ENCODE assay signal across 20 cellular contexts in genomic region chr11:117825538-117826359, GRCh38. TPM values are rescaled to one million over a fixed set of nuclear protein-coding genes. Genes with fewer than 3 reads are reported as not detected.
DNase-seq lines count a peak whose midpoint lies in the region; ATAC-seq, FAIRE-seq and TF ChIP-seq lines count a peak whose summit lies in the region.
"Had no signal": no experiment of that assay in that cellular context is flagged by ENCODE, and none has a peak within 500 bp of the region (broad histone marks: within the 10 kb centered on the region; RNA-seq: fewer than 3 reads in every experiment).

No MANE protein-coding gene starts in this region.

- peak overlapping the region; percentile 57 for H4K91ac ChIP-seq in H1 (replicated peaks; ENCODE audit: insufficient read length, low read length)

- no peak overlapping the region for H3K4me2 ChIP-seq in H1 (ENCODE audit: insufficient read depth in 1 of 2, low read depth in 2 of 2, low read length in 2 of 2)
- H3K4me2 ChIP-seq: PC-9 had no signal

- intact Hi-C loops in spleen (cut with DNase I; ENCODE audit: low total_unique reads): no loop called here
- intact Hi-C loops in MCF 10A (cut with micrococcal nuclease): no loop called here

- H3K27me3 Mint-ChIP-seq in MCF 10A (ENCODE audit: insufficient read depth, unreplicated experiment): peaks cover 9% of the 10 kb centered on the region

- H3K9me3 Mint-ChIP-seq in MCF 10A (ENCODE audit: unreplicated experiment): no peaks in the 10 kb centered on the region
- H3K9me3 Mint-ChIP-seq: activated naive CD4-positive, alpha-beta T cell treated with anti-CD3 and anti-CD28 coated beads, Interleukin-2, amount 10 ng/mL, durations not matched to agents 7 days and 5 days had no signal

- no peak overlapping the region for H3K56ac ChIP-seq in H1 (replicated peaks; ENCODE audit: insufficient read length, low read depth, low read length)

- peaks cover 12% of the 10 kb centered on the region for H3K4me1 Mint-ChIP-seq in MCF 10A (ENCODE audit: insufficient read depth, unreplicated experiment)

- no peak overlapping the region for H3K4me3 ChIP-seq in H7 (ENCODE audit: insufficient read depth, low read depth, low read length)
- no peak overlapping the region for H3K4me3 ChIP-seq in H1 (ENCODE audit: extremely low read depth in 1 of 4, insufficient read depth in 2 of 4, low read depth in 3 of 4, low read length in 4 of 4)
- H3K4me3 ChIP-seq in spleen: no peak overlapping the region
- H3K4me3 ChIP-seq: PC-9 had no signal

- H3K4me3 Mint-ChIP-seq in MCF 10A (ENCODE audit: unreplicated experiment): no peak overlapping the region
- H3K4me3 Mint-ChIP-seq: activated naive CD4-positive, alpha-beta T cell treated with anti-CD3 and anti-CD28 coated beads, Interleukin-2, amount 10 ng/mL, durations not matched to agents 7 days and 5 days had no signal

- H3K79me2 ChIP-seq in H1 (ENCODE audit: control insufficient read depth in 1 of 2, insufficient read depth in 2 of 2, low read length in 2 of 2): no peaks in the 10 kb centered on the region

- 83% methylated on average over 14 of the region's 14 CpGs; no CpG with 5 or more reads in 1 of the 2 experiments for WGBS in H1 (ENCODE audit: extremely low coverage in 1 of 2, insufficient coverage in 1 of 2, insufficient read length in 1 of 2, insufficient replicate concordance in 2 of 2, low coverage in 1 of 2, low lambda C conversion rate in 2 of 2, missing lambda C conversion rate in 1 of 2), 2 experiments
- 75 to 86% (median 81%) methylated on average over 14 of the region's 14 CpGs for WGBS in spleen, 5 donors

- no peaks in the 10 kb centered on the region for H3K23me2 ChIP-seq in H1 (ENCODE audit: low read depth, low read length)

- H3K9ac ChIP-seq in H1 (replicated peaks in 1 of 4; ENCODE audit: extremely low read depth in 1 of 4, low read depth in 3 of 4, low read length in 3 of 4): no peak overlapping the region

- no peak overlapping the region; the same call in 1 of the 2 replicates for H4K8ac ChIP-seq in H1 (ENCODE audit: extremely low read depth, insufficient read depth, low read length)

- peak overlapping the region; percentile 88 for H2BK15ac ChIP-seq in H1 (ENCODE audit: low read length)

- no peak overlapping the region for H3K18ac ChIP-seq in H1 (ENCODE audit: extremely low read depth, low read length)

- H3K4ac ChIP-seq in H1 (replicated peaks; ENCODE audit: insufficient read length, low read depth, low read length): peak overlapping the region; percentile 79

- H3K4me1 ChIP-seq in H1 (replicated peaks in 1 of 4; ENCODE audit: control insufficient read depth in 3 of 4, insufficient read depth in 4 of 4, low read length in 3 of 4) (peaks cover 0 to 21% (median 15%) of the 10 kb centered on the region in 4 experiments; a peak in 6 of 7 replicates), spleen (peaks cover 45 to 77% (median 69%) of the 10 kb centered on the region in 6 donors)

- no peak overlapping the region for H2AFZ ChIP-seq in H1 (ENCODE audit: low read length)
- H2AFZ ChIP-seq: PC-9 had no signal

- no peak overlapping the region for H4K5ac ChIP-seq in H1 (ENCODE audit: insufficient read length, low read depth, low read length)

- no peak for TF ChIP-seq RAD21 in H1 (IDR thresholded peaks at IDR 0.05 in 1 of 2, conservative IDR thresholded peaks at IDR 0.05 in 1 of 2; ENCODE audit: low read depth in 2 of 2, low read length in 2 of 2)

- H3K23ac ChIP-seq in H1 (ENCODE audit: insufficient read length): no peak overlapping the region

- H2AK5ac ChIP-seq in H1 (ENCODE audit: low read depth, low read length): no peak overlapping the region

- H3K36me3 ChIP-seq in H7 (replicated peaks; ENCODE audit: control insufficient read depth, insufficient read depth, low read length) (no peaks in the 10 kb centered on the region), H1 (ENCODE audit: control insufficient read depth in 2 of 4, insufficient read depth in 4 of 4, low read length in 3 of 4) (no peaks in the 10 kb centered on the region), spleen (no peaks in the 10 kb centered on the region)

- peak overlapping the region; percentile 64; the same call in 1 of the 2 replicates for H2BK12ac ChIP-seq in H1 (ENCODE audit: low read depth, low read length)

- DNase-seq in activated CD4-positive, CD25-positive, alpha-beta regulatory T cell treated with anti-CD3 and anti-CD28 coated beads, Interleukin-2, amount 50 U/mL, for 72 hours: peak; percentile 24
- DNase-seq in activated CD4-positive, CD25-positive, alpha-beta regulatory T cell (lab: John Stamatoyannopoulos, UW): no peak
- DNase-seq in H7 (peak; percentile 14), H1 (ENCODE audit: low read depth in 1 of 2, low spot score in 2 of 2) (no peak), spleen (peak; percentile 48), DMS53 (lab: John Stamatoyannopoulos, UW) (no peak), MCF 10A (ENCODE audit: unreplicated experiment) (no peak)
- DNase-seq: activated CD4-positive, alpha-beta T cell treated with anti-CD3 and anti-CD28 coated beads for 48 hours; activated naive CD4-positive, alpha-beta T cell treated with anti-CD3 and anti-CD28 coated beads, Interleukin-2, amount 10 ng/mL, durations not matched to agents 7 days and 5 days; central memory CD4-positive, alpha-beta T cell; KBM-7; NCI-H1417 treated with DMSO at 0.1 percent for 48 hours; NCI-H510A; PC-9; stimulated activated CD4-positive, alpha-beta T cell treated with anti-CD3 and anti-CD28 coated beads, Interleukin-2, amount 100 ng/mL, for 24 hours had no signal

- no peak overlapping the region for H3K14ac ChIP-seq in H1 (ENCODE audit: insufficient read length)

- no peak for TF ChIP-seq POLR2A in H1 (IDR thresholded peaks at IDR 0.05; ENCODE audit: control extremely low read depth in 1 of 2, low read depth in 2 of 2, low read length in 2 of 2)
- no peak for TF ChIP-seq POLR2A in spleen (IDR thresholded peaks at IDR 0.05)

- POLR2A ChIA-PET in H1 (lab: Charles Lee; ENCODE audit: partially characterized antibody) (no interaction called here), MCF 10A (lab: Yijun Ruan, JAX) (no interaction called here)

- H3K9me3 ChIP-seq in H1 (ENCODE audit: insufficient read depth in 2 of 2, low read depth in 1 of 2, low read length in 1 of 2) (no peaks in the 10 kb centered on the region), spleen (no peaks in the 10 kb centered on the region)

- H4K20me1 ChIP-seq in H1 (replicated peaks in 1 of 2; ENCODE audit: control insufficient read depth in 1 of 2, insufficient read depth in 2 of 2, low read length in 2 of 2): no peaks in the 10 kb centered on the region

- TF ChIP-seq EP300 in H1 (IDR thresholded peaks at IDR 0.05; ENCODE audit: borderline replicate concordance in 1 of 2, low read depth in 2 of 2, low read length in 2 of 2): no peak

- no TSS peak for BruUV-seq in MCF 10A (replicated peaks; lab: Mats Ljungman, UMichigan)

- 0 out of 2 replicates have a peak overlapping the region, but pooled peaks have one; percentile 72 for H2BK20ac ChIP-seq in H1 (ENCODE audit: low read length)

- H3K27ac Mint-ChIP-seq in MCF 10A (ENCODE audit: low read depth, unreplicated experiment): no peak overlapping the region
- H3K27ac Mint-ChIP-seq: activated naive CD4-positive, alpha-beta T cell treated with anti-CD3 and anti-CD28 coated beads, Interleukin-2, amount 10 ng/mL, durations not matched to agents 7 days and 5 days had no signal

- CTCF ChIA-PET in H1 (lab: Charles Lee; ENCODE audit: partially characterized antibody): interaction anchor here (1.2 to 11.9 kb wide), 10 partner anchors 8 to 228 kb away, joined by 3 to 91 read pairs (median 10); no protein-coding TSS in a partner anchor
- CTCF ChIA-PET in MCF 10A (lab: Yijun Ruan, JAX): interaction anchor here (0.7 to 2.8 kb wide), 5 partner anchors 10 to 121 kb away, joined by 3 to 12 read pairs (median 9); no protein-coding TSS in a partner anchor

- TF ChIP-seq CTCF in H1 (IDR thresholded peaks at IDR 0.05; ENCODE audit: control extremely low read depth in 1 of 3, insufficient read depth in 1 of 3, low read depth in 1 of 3, low read length in 3 of 3) (no peak), spleen (IDR thresholded peaks at IDR 0.05 in 8 of 11, conservative IDR thresholded peaks at IDR 0.05 in 3 of 11) (no peak), MCF 10A (IDR thresholded peaks at IDR 0.05; ENCODE audit: unreplicated experiment) (no peak)

- H2BK5ac ChIP-seq in H1 (ENCODE audit: low read depth, low read length): 0 out of 2 replicates have a peak overlapping the region, but pooled peaks have one; percentile 9

- no peaks in the 10 kb centered on the region for H3K79me1 ChIP-seq in H1 (ENCODE audit: low read depth, low read length)

- H3K27ac ChIP-seq in H1 (ENCODE audit: low read depth, low read length) (no peak overlapping the region), spleen (peak overlapping the region in 4 of 8 donors; percentile 80 to 92 (median 83))
- H3K27ac ChIP-seq: epithelial cell of prostate, PC-9 had no signal

- ATAC-seq in GM21737 (IDR thresholded peaks at IDR 0.05; ENCODE audit: unreplicated experiment): no peak

- no peak overlapping the region for H2BK120ac ChIP-seq in H1 (replicated peaks; ENCODE audit: low read depth, low read length)

- H3K27me3 ChIP-seq in H7 (ENCODE audit: control insufficient read depth, insufficient read depth, low read length): no peaks in the 10 kb centered on the region; the same call in 1 of the 2 replicates
- no peaks in the 10 kb centered on the region; a peak in 1 of 7 replicates for H3K27me3 ChIP-seq in H1 (replicated peaks in 1 of 4; ENCODE audit: control insufficient read depth in 3 of 4, extremely low read depth in 1 of 4, insufficient read depth in 3 of 4, low read length in 3 of 4)
- peaks cover 0 to 49% (median 0%) of the 10 kb centered on the region in 7 donors for H3K27me3 ChIP-seq in spleen (replicated peaks in 1 of 7)

- FAIRE-seq in H1 (lab: Jason Lieb, UNC): no peak
- FAIRE-seq: D721Med, H54 had no signal

- no peaks in the 10 kb centered on the region for H3K36me3 Mint-ChIP-seq in MCF 10A (ENCODE audit: insufficient read depth, unreplicated experiment)
- H3K36me3 Mint-ChIP-seq: activated naive CD4-positive, alpha-beta T cell treated with anti-CD3 and anti-CD28 coated beads, Interleukin-2, amount 10 ng/mL, durations not matched to agents 7 days and 5 days had no signal

RNA-seq across cellular contexts. Expression of gene FXYD2, which starts 1.2 kb away (rescaled TPM):
- total RNA-seq in H7 (2014; rRNA removed; shearing (Covaris generic)): 0.07 and 0.66 TPM in 2 replicates
- 0.99 and 1.1 TPM in 2 replicates for total RNA-seq in H1 (2021; fragmentation: NEBNext Ultra II Directional; extraction: Animal tissue kit (Norgen Biotek cat#: 25700))
- polyA plus RNA-seq in H1 (2011; rRNA removed) (0.89 and 1.6 TPM in 2 replicates), spleen (10 to 100 TPM in 1 of 3 donors, 1 to 10 TPM in 2; 8.3 to 18.4 (median 9.8) TPM)
- polyA plus RNA-seq in H1 (2011; cell fraction: cytosol; rRNA removed): 1.2 TPM
- polyA plus RNA-seq in H1 (2011; cell fraction: nucleus; rRNA removed): 3.1 TPM
- polyA plus RNA-seq in H1 (2012, experiment 1 of 2): 0.84 to 1.1 TPM (median 0.98 TPM) in 4 replicates
- 0.21 TPM for polyA plus RNA-seq in H1 (2012, experiment 2 of 2)
- polyA plus RNA-seq in H1 (2013, experiment 1 of 2): 2.0 TPM
- 1.2 TPM for polyA plus RNA-seq in H1 (2013, experiment 2 of 2)
- 0.95 and 1.7 TPM in 2 replicates for polyA minus RNA-seq in H1 (2011; rRNA and poly(A)+ RNA removed)
- polyA minus RNA-seq in H1 (2011; cell fraction: cytosol; rRNA and poly(A)+ RNA removed): 0.59 TPM
- 4.4 TPM for polyA minus RNA-seq in H1 (2011; cell fraction: nucleus; rRNA and poly(A)+ RNA removed)
- total RNA-seq in spleen (10 to 100 TPM in 2 of 7 donors, 1 to 10 TPM in 5; 4.7 to 20.0 (median 7.3) TPM), MCF 10A (2022) (not detected in 2 replicates)
- total RNA-seq: A172, PC-9 had no signal

RNA-seq across cellular contexts. Expression of gene DSCAML1, which starts 28.7 kb away (rescaled TPM):
- 0.33 and 0.59 TPM in 2 replicates for total RNA-seq in H7 (2014; rRNA removed; shearing (Covaris generic))
- total RNA-seq in H1 (2021; fragmentation: NEBNext Ultra II Directional; extraction: Animal tissue kit (Norgen Biotek cat#: 25700)): 0.19 and 0.27 TPM in 2 replicates
- polyA plus RNA-seq in H1 (2011; rRNA removed): 0.24 and 0.25 TPM in 2 replicates
- polyA plus RNA-seq in H1 (2011; cell fraction: cytosol; rRNA removed): 0.16 TPM
- polyA plus RNA-seq in H1 (2011; cell fraction: nucleus; rRNA removed): 0.39 TPM
- 0.08 to 0.35 TPM (median 0.18 TPM) in 4 replicates for polyA plus RNA-seq in H1 (2012, experiment 1 of 2)
- polyA plus RNA-seq in H1 (2012, experiment 2 of 2): 0.04 TPM
- 0.10 TPM for polyA plus RNA-seq in H1 (2013, experiment 1 of 2)
- 0.22 TPM for polyA plus RNA-seq in H1 (2013, experiment 2 of 2)
- polyA minus RNA-seq in H1 (2011; rRNA and poly(A)+ RNA removed): 0.10 and 0.54 TPM in 2 replicates
- polyA minus RNA-seq in H1 (2011; cell fraction: cytosol; rRNA and poly(A)+ RNA removed): not detected
- polyA minus RNA-seq in H1 (2011; cell fraction: nucleus; rRNA and poly(A)+ RNA removed): 3.2 TPM
- 10 to 100 TPM in 1 of 7 donors, 1 to 10 TPM in 5, under 1 TPM in 1; 0.54 to 10.7 (median 3.6) TPM for total RNA-seq in spleen
- polyA plus RNA-seq in spleen: under 1 TPM; 0.07 to 0.41 (median 0.35) TPM
- not detected in 2 replicates for total RNA-seq in MCF 10A (2022)
- total RNA-seq: A172, PC-9 had no signal

RNA-seq across cellular contexts. Expression of gene FXYD6, which starts 50.7 kb away (rescaled TPM):
- total RNA-seq in H7 (2014; rRNA removed; shearing (Covaris generic)): 17.8 and 32.8 TPM in 2 replicates
- 44.6 and 50.0 TPM in 2 replicates for total RNA-seq in H1 (2021; fragmentation: NEBNext Ultra II Directional; extraction: Animal tissue kit (Norgen Biotek cat#: 25700))
- polyA plus RNA-seq in H1 (2011; rRNA removed) (117 and 151 TPM in 2 replicates), spleen (10 to 100 TPM; 40.8 to 71.5 (median 51.4) TPM)
- 117 TPM for polyA plus RNA-seq in H1 (2011; cell fraction: cytosol; rRNA removed)
- 137 TPM for polyA plus RNA-seq in H1 (2011; cell fraction: nucleus; rRNA removed)
- polyA plus RNA-seq in H1 (2012, experiment 1 of 2): 45.7 to 68.5 TPM (median 67.3 TPM) in 4 replicates
- 67.1 TPM for polyA plus RNA-seq in H1 (2012, experiment 2 of 2)
- polyA plus RNA-seq in H1 (2013, experiment 1 of 2): 51.8 TPM
- 57.8 TPM for polyA plus RNA-seq in H1 (2013, experiment 2 of 2)
- polyA minus RNA-seq in H1 (2011; rRNA and poly(A)+ RNA removed): 64.2 and 70.4 TPM in 2 replicates
- polyA minus RNA-seq in H1 (2011; cell fraction: cytosol; rRNA and poly(A)+ RNA removed): 17.0 TPM
- 34.0 TPM for polyA minus RNA-seq in H1 (2011; cell fraction: nucleus; rRNA and poly(A)+ RNA removed)
- total RNA-seq in spleen (100 to 1,000 TPM in 5 of 7 donors, 10 to 100 TPM in 2; 75.4 to 230 (median 140) TPM), MCF 10A (2022) (not detected in 2 replicates)

Comparison
In these comparisons a context has a peak if more than half of its experiments do, and no peak if none do; other contexts are left out.
1. DNase-seq: peak in activated CD4-positive, CD25-positive, alpha-beta regulatory T cell treated with anti-CD3 and anti-CD28 coated beads, Interleukin-2, amount 50 U/mL, for 72 hours (single experiment), H7 (single experiment) and spleen (single experiment); none in activated CD4-positive, CD25-positive, alpha-beta regulatory T cell (0 of 4), H1 (0 of 2), DMS53 (single experiment) and MCF 10A (single experiment).
2. RNA of gene FXYD6, which starts 50.7 kb away (total RNA-seq): 75.4 to 230 TPM in spleen, 44.6 to 50.0 TPM in H1 and 17.8 to 32.8 TPM in H7; not detected in MCF 10A; every median in the first group is over 10 times any median in the second.